ENCODE assay signal across 8 cellular contexts in the genomic region with DNA sequence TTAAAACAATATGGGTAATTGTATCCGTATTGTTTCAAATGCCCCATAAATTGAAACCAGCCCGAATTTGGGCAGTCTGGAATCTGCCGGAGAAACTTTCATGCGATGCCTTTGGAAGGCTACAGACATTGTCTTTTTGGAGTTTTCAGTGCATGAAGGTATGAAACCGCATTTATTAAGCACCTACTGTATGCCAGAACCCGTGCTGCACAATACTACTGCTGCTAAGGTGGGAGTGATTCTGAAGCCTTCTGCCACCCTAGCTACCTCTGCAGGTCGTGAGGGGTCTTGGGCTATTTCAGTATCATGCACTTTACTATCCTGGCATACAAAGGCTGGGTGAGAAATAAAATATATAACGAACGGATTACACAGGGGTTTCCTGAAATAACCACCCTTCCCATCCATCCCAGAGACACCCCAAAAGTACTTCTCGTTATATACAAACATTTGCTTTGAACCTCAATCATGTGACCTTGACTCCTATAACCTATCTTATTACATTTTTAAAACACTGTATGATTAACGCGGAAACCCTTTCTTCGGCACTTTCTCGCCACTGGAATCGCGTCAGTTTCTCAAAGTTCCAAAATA. TPM values are rescaled to one million over a fixed set of nuclear protein-coding genes. Genes with fewer than 3 reads are reported as not detected.
DNase-seq lines count a peak whose midpoint lies in the region; ATAC-seq and TF ChIP-seq lines count a peak whose summit lies in the region.

No MANE protein-coding gene starts in this region.

- H3K4me3 Mint-ChIP-seq in activated CD4-positive, alpha-beta T cell treated with anti-CD3 and anti-CD28 coated beads, Interleukin-2, amount 10 ng/mL, durations not matched to agents 24 days and 14 days: peak overlapping the region; percentile 89
- H3K4me3 Mint-ChIP-seq in activated naive CD8-positive, alpha-beta T cell treated with anti-CD3 and anti-CD28 coated beads, Interleukin-2, amount 10 ng/mL, durations not matched to agents 7 days and 5 days: peak overlapping the region; percentile 89

- no peak for TF ChIP-seq CTCF in kidney epithelial cell (IDR thresholded peaks at IDR 0.05; ENCODE audit: insufficient read depth, low read length, poor library complexity, severe bottlenecking)

- no peaks in the 10 kb centered on the region for H3K36me3 ChIP-seq in kidney epithelial cell (ENCODE audit: control insufficient read depth, insufficient read depth, low read length)

- no peak for ATAC-seq in activated naive CD8-positive, alpha-beta T cell treated with anti-CD3 and anti-CD28 coated beads, Interleukin-2, amount 10 ng/mL, durations not matched to agents 7 days and 5 days (ENCODE audit: low read depth)
- ATAC-seq in GM18517 (IDR thresholded peaks at IDR 0.05; ENCODE audit: unreplicated experiment): no peak

- no peak for DNase-seq in activated CD4-positive, alpha-beta T cell treated with anti-CD3 and anti-CD28 coated beads, Interleukin-2, amount 10 ng/mL, durations not matched to agents 24 days and 14 days
- DNase-seq in activated CD4-positive, alpha-beta T cell treated with anti-CD3 and anti-CD28 coated beads for 4 hours: no peak
- no peak for DNase-seq in activated naive CD8-positive, alpha-beta T cell treated with anti-CD3 and anti-CD28 coated beads, Interleukin-2, amount 10 ng/mL, durations not matched to agents 7 days and 5 days
- DNase-seq in kidney epithelial cell (ENCODE audit: low read depth) (no peak), ureter (ENCODE audit: low spot score) (no peak), NOMO-1 treated with dmso at 0.1 percent for 144 hours (lab: John Stamatoyannopoulos, UW; ENCODE audit: unreplicated experiment) (no peak)

- peaks cover 35% of the 10 kb centered on the region for H3K4me1 Mint-ChIP-seq in activated CD4-positive, alpha-beta T cell treated with anti-CD3 and anti-CD28 coated beads, Interleukin-2, amount 10 ng/mL, durations not matched to agents 24 days and 14 days
- H3K4me1 Mint-ChIP-seq in activated naive CD8-positive, alpha-beta T cell treated with anti-CD3 and anti-CD28 coated beads, Interleukin-2, amount 10 ng/mL, durations not matched to agents 7 days and 5 days: peaks cover 38% of the 10 kb centered on the region

- peak overlapping the region; percentile 91 for H3K27ac Mint-ChIP-seq in activated CD4-positive, alpha-beta T cell treated with anti-CD3 and anti-CD28 coated beads, Interleukin-2, amount 10 ng/mL, durations not matched to agents 24 days and 14 days
- H3K27ac Mint-ChIP-seq in activated naive CD8-positive, alpha-beta T cell treated with anti-CD3 and anti-CD28 coated beads, Interleukin-2, amount 10 ng/mL, durations not matched to agents 7 days and 5 days: peak overlapping the region; percentile 87

- no peaks in the 10 kb centered on the region for H3K27me3 ChIP-seq in kidney epithelial cell (ENCODE audit: control insufficient read depth, insufficient read depth, low read length)

- H3K27me3 Mint-ChIP-seq in activated CD4-positive, alpha-beta T cell treated with anti-CD3 and anti-CD28 coated beads, Interleukin-2, amount 10 ng/mL, durations not matched to agents 24 days and 14 days: peaks cover 7% of the 10 kb centered on the region
- peaks cover 2% of the 10 kb centered on the region for H3K27me3 Mint-ChIP-seq in activated naive CD8-positive, alpha-beta T cell treated with anti-CD3 and anti-CD28 coated beads, Interleukin-2, amount 10 ng/mL, durations not matched to agents 7 days and 5 days

- POLR2A ChIA-PET in activated naive CD8-positive, alpha-beta T cell treated with anti-CD3 and anti-CD28 coated beads, Interleukin-2, amount 10 ng/mL, durations not matched to agents 7 days and 5 days (lab: Charles Lee): no interaction called here

- H3K36me3 Mint-ChIP-seq in activated CD4-positive, alpha-beta T cell treated with anti-CD3 and anti-CD28 coated beads, Interleukin-2, amount 10 ng/mL, durations not matched to agents 24 days and 14 days (ENCODE audit: low read depth): peaks cover 24% of the 10 kb centered on the region
- peaks cover 17% of the 10 kb centered on the region for H3K36me3 Mint-ChIP-seq in activated naive CD8-positive, alpha-beta T cell treated with anti-CD3 and anti-CD28 coated beads, Interleukin-2, amount 10 ng/mL, durations not matched to agents 7 days and 5 days

- H3K4me3 ChIP-seq in kidney epithelial cell (ENCODE audit: low read depth, low read length): peak overlapping the region; percentile 74

- intact Hi-C loops in activated CD4-positive, alpha-beta T cell treated with anti-CD3 and anti-CD28 coated beads, Interleukin-2, amount 10 ng/mL, durations not matched to agents 24 days and 14 days (cut with micrococcal nuclease): loop anchor here (5.0 kb wide), 1 partner anchor 42 kb away; no protein-coding TSS in a partner anchor

- peak overlapping the region; percentile 91 for H3K27ac ChIP-seq in temporal lobe (ENCODE audit: low read depth, low read length)

- no peaks in the 10 kb centered on the region for H3K9me3 Mint-ChIP-seq in activated CD4-positive, alpha-beta T cell treated with anti-CD3 and anti-CD28 coated beads, Interleukin-2, amount 10 ng/mL, durations not matched to agents 24 days and 14 days
- no peaks in the 10 kb centered on the region for H3K9me3 Mint-ChIP-seq in activated naive CD8-positive, alpha-beta T cell treated with anti-CD3 and anti-CD28 coated beads, Interleukin-2, amount 10 ng/mL, durations not matched to agents 7 days and 5 days

RNA-seq across cellular contexts. Expression of gene MSI2, which starts 1.0 kb away (rescaled TPM):
- total RNA-seq in activated CD4-positive, alpha-beta T cell treated with anti-CD3 and anti-CD28 coated beads, Interleukin-2, amount 10 ng/mL, durations not matched to agents 24 days and 14 days: 171 and 172 TPM in 2 replicates
- 100 to 1,000 TPM; 113 to 114 TPM for total RNA-seq in activated naive CD8-positive, alpha-beta T cell treated with anti-CD3 and anti-CD28 coated beads, Interleukin-2, amount 10 ng/mL, durations not matched to agents 7 days and 5 days
- 30.5 and 33.8 TPM in 2 replicates for total RNA-seq in kidney epithelial cell
- 28.3 TPM for total RNA-seq in temporal lobe
- total RNA-seq in ureter: 230 TPM
